Comparison of ENCODE assay signal across 19 cellular contexts in genomic region chr10:62647375-62648092, GRCh38.
DNase-seq lines count a peak whose midpoint lies in the region; ATAC-seq and TF ChIP-seq lines count a peak whose summit lies in the region.
"Had no signal": no experiment of that assay in that cellular context is flagged by ENCODE, and none has a peak within 500 bp of the region (broad histone marks: within the 10 kb centered on the region; RNA-seq: fewer than 3 reads in every experiment).

No MANE protein-coding gene starts in this region.

- H3K4me1 ChIP-seq in prostate gland (replicated peaks) = no peaks in the 10 kb centered on the region
- H3K4me1 ChIP-seq: esophagus squamous epithelium, SJSA1, suprapubic skin had no signal

- TF ChIP-seq POLR2A in prostate gland (IDR thresholded peaks at IDR 0.05) = no peak

- TF ChIP-seq CTCF in prostate gland (IDR thresholded peaks at IDR 0.05) (no peak), mesothelial cell of epicardium (IDR thresholded peaks at IDR 0.05; ENCODE audit: unreplicated experiment) (no peak)

- no peaks in the 10 kb centered on the region for H3K36me3 ChIP-seq in prostate gland
- H3K36me3 ChIP-seq: brain microvascular endothelial cell, esophagus squamous epithelium, MG63, SJSA1, suprapubic skin had no signal

- H3K36me3 Mint-ChIP-seq in activated naive CD8-positive, alpha-beta T cell treated with anti-CD3 and anti-CD28 coated beads, Interleukin-2, amount 50 U/mL, for 24 hours (ENCODE audit: low read depth) = no peaks in the 10 kb centered on the region
- no peaks in the 10 kb centered on the region for H3K36me3 Mint-ChIP-seq in mesothelial cell of epicardium

- H3K9me3 ChIP-seq in prostate gland = no peaks in the 10 kb centered on the region
- H3K9me3 ChIP-seq: esophagus squamous epithelium, MG63, SJSA1, suprapubic skin had no signal

- H3K27me3 Mint-ChIP-seq in activated naive CD8-positive, alpha-beta T cell treated with anti-CD3 and anti-CD28 coated beads, Interleukin-2, amount 50 U/mL, for 24 hours = peaks cover 2% of the 10 kb centered on the region
- H3K27me3 Mint-ChIP-seq in mesothelial cell of epicardium (ENCODE audit: low read depth) = peaks cover 18% of the 10 kb centered on the region

- no peaks in the 10 kb centered on the region for H3K9me3 Mint-ChIP-seq in activated naive CD8-positive, alpha-beta T cell treated with anti-CD3 and anti-CD28 coated beads, Interleukin-2, amount 50 U/mL, for 24 hours
- H3K9me3 Mint-ChIP-seq in mesothelial cell of epicardium = no peaks in the 10 kb centered on the region
- H3K9me3 Mint-ChIP-seq: nephron progenitor cell had no signal

- H3K4me1 Mint-ChIP-seq in activated naive CD8-positive, alpha-beta T cell treated with anti-CD3 and anti-CD28 coated beads, Interleukin-2, amount 50 U/mL, for 24 hours = peaks cover 77% of the 10 kb centered on the region
- no peaks in the 10 kb centered on the region for H3K4me1 Mint-ChIP-seq in mesothelial cell of epicardium
- H3K4me1 Mint-ChIP-seq: nephron progenitor cell had no signal

- intact Hi-C loops in prostate gland (cut with DNase I) = no loop called here

- ATAC-seq in HG03045 (IDR thresholded peaks at IDR 0.05; ENCODE audit: unreplicated experiment) = peak; percentile 49
- peak; percentile 65 for ATAC-seq in activated naive CD8-positive, alpha-beta T cell treated with anti-CD3 and anti-CD28 coated beads, Interleukin-2, amount 50 U/mL, for 24 hours

- H3K4me3 Mint-ChIP-seq in activated naive CD8-positive, alpha-beta T cell treated with anti-CD3 and anti-CD28 coated beads, Interleukin-2, amount 50 U/mL, for 24 hours = peak overlapping the region; percentile 0
- H3K4me3 Mint-ChIP-seq in mesothelial cell of epicardium = no peak overlapping the region
- H3K4me3 Mint-ChIP-seq: nephron progenitor cell had no signal

- H3K27ac Mint-ChIP-seq in activated naive CD8-positive, alpha-beta T cell treated with anti-CD3 and anti-CD28 coated beads, Interleukin-2, amount 50 U/mL, for 24 hours = peak overlapping the region; percentile 44
- H3K27ac Mint-ChIP-seq in mesothelial cell of epicardium = no peak overlapping the region
- H3K27ac Mint-ChIP-seq: nephron progenitor cell had no signal

- peak; percentile 23 for DNase-seq in stimulated activated CD4-positive, alpha-beta T cell treated with anti-CD3 and anti-CD28 coated beads, Interleukin-4, amount 100 ng/mL, for 1 hour
- no peak for DNase-seq in stimulated activated CD4-positive, alpha-beta T cell treated with anti-CD3 and anti-CD28 coated beads, Interleukin-2, amount 100 ng/mL, for 24 hours
- peak; percentile 30 for DNase-seq in activated naive CD8-positive, alpha-beta T cell treated with anti-CD3 and anti-CD28 coated beads, Interleukin-2, amount 50 U/mL, for 24 hours
- no peak for DNase-seq in prostate gland (ENCODE audit: low spot score)
- no peak for DNase-seq in mesothelial cell of epicardium (ENCODE audit: low spot score in 2 of 2, unreplicated experiment in 2 of 2)
- no peak for DNase-seq in DMS 273 (lab: John Stamatoyannopoulos, UW; ENCODE audit: unreplicated experiment)
- DNase-seq: activated gamma-delta T cell, AML-193, brain microvascular endothelial cell, esophagus squamous epithelium, HCEC 1CT, head of caudate nucleus, MG63, NCI-H1930, NCI-H510A, nephron progenitor cell had no signal

- H3K4me3 ChIP-seq in prostate gland = no peak overlapping the region
- H3K4me3 ChIP-seq: esophagus squamous epithelium, MG63, SJSA1, suprapubic skin had no signal

- 90% methylated on average over 6 of the region's 6 CpGs for WGBS in prostate gland

- H3K27me3 ChIP-seq in prostate gland (replicated peaks; ENCODE audit: insufficient read depth) = no peaks in the 10 kb centered on the region
- H3K27me3 ChIP-seq: brain microvascular endothelial cell, esophagus squamous epithelium, MG63, SJSA1, suprapubic skin had no signal

- no peak overlapping the region for H3K27ac ChIP-seq in prostate gland
- H3K27ac ChIP-seq: brain microvascular endothelial cell, esophagus squamous epithelium, SJSA1, suprapubic skin had no signal

Comparison
In these comparisons a context has a peak if more than half of its experiments do, and no peak if none do; other contexts are left out.
1. DNase-seq: peak in stimulated activated CD4-positive, alpha-beta T cell treated with anti-CD3 and anti-CD28 coated beads, Interleukin-4, amount 100 ng/mL, for 1 hour (single experiment) and activated naive CD8-positive, alpha-beta T cell treated with anti-CD3 and anti-CD28 coated beads, Interleukin-2, amount 50 U/mL, for 24 hours (single experiment); none in stimulated activated CD4-positive, alpha-beta T cell treated with anti-CD3 and anti-CD28 coated beads, Interleukin-2, amount 100 ng/mL, for 24 hours (0 of 2), prostate gland (single experiment), mesothelial cell of epicardium (0 of 2) and DMS 273 (single experiment).